Comparison of ENCODE assay signal across 13 cellular contexts in the genomic region with DNA sequence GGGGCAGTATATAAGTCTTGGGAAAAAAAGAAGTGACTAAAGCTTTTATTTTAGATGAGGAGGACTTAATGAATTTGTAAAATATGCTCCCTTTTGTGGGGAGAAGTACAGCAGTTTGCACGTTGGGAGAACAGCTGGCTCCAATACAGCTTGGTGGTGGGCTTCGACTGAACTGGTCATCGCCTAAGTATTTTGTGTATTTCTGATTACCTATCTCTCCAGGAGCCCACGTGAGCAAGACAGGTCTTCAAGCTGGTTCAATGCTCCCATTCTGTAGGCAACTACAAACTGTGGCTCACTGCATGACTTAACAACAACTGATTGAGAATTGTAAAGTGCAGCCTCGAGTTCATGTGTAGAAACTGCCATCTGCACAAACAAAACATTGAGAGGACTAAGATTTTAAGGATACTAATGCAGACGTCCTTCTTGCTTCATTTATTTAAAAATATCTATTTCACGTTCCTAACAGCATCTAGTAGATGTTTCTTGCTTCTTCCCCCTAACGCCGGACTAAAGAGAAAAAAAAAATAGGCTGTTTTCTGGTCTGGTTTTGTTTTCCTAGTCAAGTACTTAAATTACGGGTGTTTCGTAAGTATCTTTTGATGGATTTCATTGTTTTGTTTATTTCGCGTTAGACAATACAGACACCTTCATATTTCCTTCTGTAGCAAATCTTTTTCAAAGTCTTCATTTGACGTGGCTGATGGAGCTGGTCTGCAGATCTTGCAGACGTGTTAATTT. TPM values are rescaled to one million over a fixed set of nuclear protein-coding genes. Genes with fewer than 3 reads are reported as not detected.
DNase-seq lines count a peak whose midpoint lies in the region; ATAC-seq and TF ChIP-seq lines count a peak whose summit lies in the region.
"Had no signal": no experiment of that assay in that cellular context is flagged by ENCODE, and none has a peak within 500 bp of the region (broad histone marks: within the 10 kb centered on the region; RNA-seq: fewer than 3 reads in every experiment).

No MANE protein-coding gene starts in this region.

- intact Hi-C loops in right cardiac atrium (cut with DNase I): no loop called here

- POLR2A ChIA-PET in GM10248 (lab: Yijun Ruan, JAX): no interaction called here

- H3K36me3 ChIP-seq in SJCRH30: no peaks in the 10 kb centered on the region

- no peaks in the 10 kb centered on the region for H3K27me3 ChIP-seq in SJCRH30
- peaks cover 5% of the 10 kb centered on the region for H3K27me3 ChIP-seq in right cardiac atrium (ENCODE audit: control insufficient read depth, insufficient read depth)

- peak overlapping the region; percentile 77 for H3K4me3 ChIP-seq in SJCRH30
- no peak overlapping the region for H3K4me3 ChIP-seq in right cardiac atrium (ENCODE audit: low read length)

- TF ChIP-seq CTCF in GM10248 (IDR thresholded peaks at IDR 0.05; ENCODE audit: control extremely low read depth, extremely low read depth, low read depth, missing control alignments): no peak

- DNase-seq in GM10248 (ENCODE audit: extremely low spot score) (peak; percentile 23), SJCRH30 (peak in 1 of 2 experiments; percentile 23), glomerular visceral epithelial cell (ENCODE audit: extremely low spot score) (peak; percentile 67), retina (peak; percentile 41), NCI-H2107 (lab: John Stamatoyannopoulos, UW) (no peak), right cardiac atrium (no peak), OCI-M1 (lab: John Stamatoyannopoulos, UW) (no peak), NCI-H1417 treated with DMSO at 0.1 percent for 48 hours (lab: John Stamatoyannopoulos, UW) (no peak)
- DNase-seq: activated naive CD4-positive, alpha-beta T cell treated with anti-CD3 and anti-CD28 coated beads for 36 hours; foreskin keratinocyte; GOT3; NCI-H1436 treated with DMSO at 0.1 percent for 48 hours; stimulated activated CD4-positive, alpha-beta T cell treated with anti-CD3 and anti-CD28 coated beads, Interleukin-4, amount 100 ng/mL, for 4 hours had no signal

- H3K4me1 ChIP-seq in SJCRH30: peaks cover 15% of the 10 kb centered on the region
- H3K4me1 ChIP-seq in right cardiac atrium (ENCODE audit: control insufficient read depth, insufficient read depth, low read length): peaks cover 4% of the 10 kb centered on the region
- H3K4me1 ChIP-seq: foreskin keratinocyte had no signal

- peak overlapping the region; percentile 97 for H3K27ac ChIP-seq in SJCRH30
- no peak overlapping the region for H3K27ac ChIP-seq in right cardiac atrium (ENCODE audit: low read length)
- H3K27ac ChIP-seq: foreskin keratinocyte had no signal

- CTCF ChIA-PET in GM10248 (lab: Yijun Ruan, JAX): interaction anchor here (1.5 to 1.7 kb wide), 2 partner anchors 11 to 27 kb away, joined by 3 to 4 read pairs; no protein-coding TSS in a partner anchor

- no peak for ATAC-seq in right cardiac atrium
- ATAC-seq: foreskin keratinocyte had no signal

- WGBS in right cardiac atrium: 23% methylated on average over 15 of the region's 15 CpGs

- H3K9me3 ChIP-seq in SJCRH30 (replicated peaks): no peaks in the 10 kb centered on the region
- no peaks in the 10 kb centered on the region for H3K9me3 ChIP-seq in right cardiac atrium (ENCODE audit: control insufficient read depth, low read length)

RNA-seq across cellular contexts. Expression of a gene that starts 1.4 kb away (rescaled TPM):
- 36.3 and 36.6 TPM in 2 replicates for total RNA-seq in SJCRH30 (2014; rRNA removed; shearing (Covaris generic))
- under 1 TPM; 0.20 to 0.56 (median 0.21) TPM for total RNA-seq in right cardiac atrium
- 0.11 TPM for polyA plus RNA-seq in right cardiac atrium
- total RNA-seq: activated naive CD4-positive, alpha-beta T cell treated with anti-CD3 and anti-CD28 coated beads for 36 hours had no signal

Comparison
In these comparisons a context has a peak if more than half of its experiments do, and no peak if none do; other contexts are left out.
1. DNase-seq: peak in GM10248 (single experiment), glomerular visceral epithelial cell (single experiment) and retina (single experiment); none in NCI-H2107 (single experiment), right cardiac atrium (0 of 3), OCI-M1 (single experiment) and NCI-H1417 treated with DMSO at 0.1 percent for 48 hours (single experiment).
2. RNA of a gene that starts 1.4 kb away (total RNA-seq): 36.3 to 36.6 TPM in SJCRH30; 0.20 to 0.56 TPM in right cardiac atrium; every median in the first group is over 10 times any median in the second.